Comparison of ENCODE assay signal across 1 cellular context in genomic region chr6:105746130-105746505, GRCh38.
TF ChIP-seq lines count a peak whose summit lies in the region.

No MANE protein-coding gene starts in this region.

TF ChIP-seq in GM12878, 131 proteins besides CTCF, POLR2A, EP300 and RAD21 (continued from another document):
- TF ChIP-seq ZNF592 (IDR thresholded peaks at IDR 0.05) (no peak), MTA3 (IDR thresholded peaks at IDR 0.05; ENCODE audit: borderline replicate concordance, low read length) (no peak)
